15 cellular contexts compared by ENCODE assay signal in genomic region chr6:40349092-40349491, GRCh38.
DNase-seq lines count a peak whose midpoint lies in the region; ATAC-seq and TF ChIP-seq lines count a peak whose summit lies in the region.
"Had no signal": no experiment of that assay in that cellular context is flagged by ENCODE, and none has a peak within 500 bp of the region (broad histone marks: within the 10 kb centered on the region; RNA-seq: fewer than 3 reads in every experiment).

No MANE protein-coding gene starts in this region.

- peak; percentile 45; the same call in 1 of the 3 replicates for ATAC-seq in DND-41 (ENCODE audit: insufficient read depth, low read depth)
- ATAC-seq: left ventricle myocardium superior had no signal

- in situ Hi-C loops in brain microvascular endothelial cell (cut with HindIII; ENCODE audit: low pct_ligation_motif_present, low sequenced_read_pairs) = no loop called here

- H3K27ac ChIP-seq in DND-41 (ENCODE audit: low read length) = no peak overlapping the region
- H3K27ac ChIP-seq in esophagus muscularis mucosa (replicated peaks in 1 of 4) = no peak overlapping the region
- H3K27ac ChIP-seq in brain microvascular endothelial cell = no peak overlapping the region
- H3K27ac ChIP-seq: VCaP had no signal

- H3K4me2 ChIP-seq in DND-41 (ENCODE audit: insufficient read depth, low read length) = no peak overlapping the region

- no peaks in the 10 kb centered on the region for H3K36me3 Mint-ChIP-seq in osteocyte (ENCODE audit: unreplicated experiment)
- H3K36me3 Mint-ChIP-seq: activated naive CD4-positive, alpha-beta T cell treated with anti-CD3 and anti-CD28 coated beads, Interleukin-2, amount 50 U/mL, for 24 hours had no signal

- H3K27me3 Mint-ChIP-seq in osteocyte (ENCODE audit: unreplicated experiment) = peaks cover under 1% of the 10 kb centered on the region
- H3K27me3 Mint-ChIP-seq: activated naive CD4-positive, alpha-beta T cell treated with anti-CD3 and anti-CD28 coated beads, Interleukin-2, amount 50 U/mL, for 24 hours had no signal

- no peak for TF ChIP-seq EP300 in esophagus muscularis mucosa (IDR thresholded peaks at IDR 0.05)

- no peak for TF ChIP-seq CTCF in DND-41 (IDR thresholded peaks at IDR 0.05; ENCODE audit: borderline replicate concordance, extremely low read depth, low read length, poor library complexity, severe bottlenecking)
- no peak for TF ChIP-seq CTCF in esophagus muscularis mucosa (IDR thresholded peaks at IDR 0.05)
- TF ChIP-seq CTCF in osteocyte (IDR thresholded peaks at IDR 0.05) = no peak
- TF ChIP-seq CTCF in brain microvascular endothelial cell (IDR thresholded peaks at IDR 0.05; ENCODE audit: low read depth, low read length, missing control alignments) = no peak
- TF ChIP-seq CTCF in foreskin fibroblast (IDR thresholded peaks at IDR 0.05; ENCODE audit: low read depth, low read length) = no peak

- intact Hi-C loops in esophagus muscularis mucosa (cut with DNase I) = no loop called here

- no peak overlapping the region for H3K4me3 Mint-ChIP-seq in osteocyte (ENCODE audit: unreplicated experiment)
- H3K4me3 Mint-ChIP-seq: activated naive CD4-positive, alpha-beta T cell treated with anti-CD3 and anti-CD28 coated beads, Interleukin-2, amount 50 U/mL, for 24 hours; neural crest cell had no signal

- H3K9me3 Mint-ChIP-seq in osteocyte (ENCODE audit: unreplicated experiment) = no peaks in the 10 kb centered on the region
- H3K9me3 Mint-ChIP-seq: activated naive CD4-positive, alpha-beta T cell treated with anti-CD3 and anti-CD28 coated beads, Interleukin-2, amount 50 U/mL, for 24 hours; neural crest cell had no signal

- H3K9me3 ChIP-seq in DND-41 (ENCODE audit: insufficient read depth, low read length, severe bottlenecking) (no peaks in the 10 kb centered on the region), esophagus muscularis mucosa (no peaks in the 10 kb centered on the region)
- H3K9me3 ChIP-seq: Caco-2 had no signal

- no peak overlapping the region for H2AFZ ChIP-seq in DND-41 (ENCODE audit: low read depth, low read length)

- H3K36me3 ChIP-seq in DND-41 (ENCODE audit: insufficient read depth, low read length) (no peaks in the 10 kb centered on the region), esophagus muscularis mucosa (no peaks in the 10 kb centered on the region), brain microvascular endothelial cell (replicated peaks) (no peaks in the 10 kb centered on the region)

- H3K4me1 ChIP-seq in DND-41 (ENCODE audit: insufficient read depth, low read length) (no peaks in the 10 kb centered on the region), esophagus muscularis mucosa (peaks cover 0 to 10% (median 0%) of the 10 kb centered on the region in 4 donors)
- H3K4me1 ChIP-seq: Caco-2 had no signal

- no peaks in the 10 kb centered on the region for H3K4me1 Mint-ChIP-seq in osteocyte (ENCODE audit: unreplicated experiment)
- H3K4me1 Mint-ChIP-seq: activated naive CD4-positive, alpha-beta T cell treated with anti-CD3 and anti-CD28 coated beads, Interleukin-2, amount 50 U/mL, for 24 hours had no signal

- no peaks in the 10 kb centered on the region for H3K79me2 ChIP-seq in DND-41 (ENCODE audit: insufficient read depth, low read length)

- no peak overlapping the region for H3K9ac ChIP-seq in DND-41 (ENCODE audit: low read depth, low read length)

- H4K20me1 ChIP-seq in DND-41 (ENCODE audit: insufficient read depth, low read length) = no peaks in the 10 kb centered on the region

- H3K4me3 ChIP-seq in DND-41 (ENCODE audit: low read depth in 1 of 2, low read length in 2 of 2) (no peak overlapping the region), esophagus muscularis mucosa (no peak overlapping the region), brain microvascular endothelial cell (ENCODE audit: low read depth, low read length) (no peak overlapping the region), foreskin fibroblast (ENCODE audit: low read depth in 1 of 2, low read length in 2 of 2) (no peak overlapping the region)

- H3K27me3 ChIP-seq in DND-41 (ENCODE audit: insufficient read depth, low read length, poor library complexity) (no peaks in the 10 kb centered on the region), esophagus muscularis mucosa (peaks cover 0 to 14% (median 0%) of the 10 kb centered on the region in 4 donors), brain microvascular endothelial cell (replicated peaks) (no peaks in the 10 kb centered on the region)

- DNase-seq in DND-41 (peak; percentile 20), NCI-H524 (lab: John Stamatoyannopoulos, UW) (peak; percentile 65 to 83), esophagus muscularis mucosa (ENCODE audit: extremely low spot score) (peak; percentile 80), osteocyte (ENCODE audit: extremely low spot score, unreplicated experiment) (peak; percentile 56), brain microvascular endothelial cell (no peak), foreskin fibroblast (no peak), NOMO-1 treated with dmso at 0.1 percent for 144 hours (lab: John Stamatoyannopoulos, UW; ENCODE audit: unreplicated experiment) (no peak)
- DNase-seq in activated effector memory CD4-positive, alpha-beta T cell treated with Interleukin-2 at 50 U/mL for 16 hours = no peak
- DNase-seq: Caco-2; left ventricle myocardium superior; NCI-H2081; stimulated activated CD4-positive, alpha-beta T cell treated with anti-CD3 and anti-CD28 coated beads, Interleukin-12 subunit alpha, Interleukin-12 subunit beta, amount 100 ng/mL, for 4 hours had no signal

- 33% methylated on average over 6 of the region's 6 CpGs for WGBS in esophagus muscularis mucosa

- TF ChIP-seq POLR2A in esophagus muscularis mucosa (IDR thresholded peaks at IDR 0.05; ENCODE audit: low read depth) = no peak

- no peak overlapping the region for H3K27ac Mint-ChIP-seq in osteocyte (ENCODE audit: unreplicated experiment)
- H3K27ac Mint-ChIP-seq: activated naive CD4-positive, alpha-beta T cell treated with anti-CD3 and anti-CD28 coated beads, Interleukin-2, amount 50 U/mL, for 24 hours had no signal

Comparison
In these comparisons a context has a peak if more than half of its experiments do, and no peak if none do; other contexts are left out.
1. DNase-seq: peak in DND-41 (single experiment), NCI-H524 (2 of 2), esophagus muscularis mucosa (single experiment) and osteocyte (single experiment); none in brain microvascular endothelial cell (single experiment), foreskin fibroblast (0 of 2), NOMO-1 treated with dmso at 0.1 percent for 144 hours (single experiment) and activated effector memory CD4-positive, alpha-beta T cell treated with Interleukin-2 at 50 U/mL for 16 hours (single experiment).